ENCODE assay signal across 19 cellular contexts in genomic region chr11:107218123-107219084, GRCh38.
A peak's percentile ranks its signal among the peaks of the same experiment; 100 is the strongest.
DNase-seq lines count a peak whose midpoint lies in the region; ATAC-seq and TF ChIP-seq lines count a peak whose summit lies in the region.
"Had no signal": no experiment of that assay in that cellular context is flagged by ENCODE, and none has a peak within 500 bp of the region (broad histone marks: within the 10 kb centered on the region; RNA-seq: fewer than 3 reads in every experiment).

No MANE protein-coding gene starts in this region.

- H3K79me2 ChIP-seq in GM23248 (ENCODE audit: insufficient read depth) (no peaks in the 10 kb centered on the region), PC-9 (ENCODE audit: low read depth) (no peaks in the 10 kb centered on the region)

- no peaks in the 10 kb centered on the region for H3K27me3 ChIP-seq in GM23248 (replicated peaks; ENCODE audit: insufficient read depth)
- no peaks in the 10 kb centered on the region for H3K27me3 ChIP-seq in PC-9 (ENCODE audit: insufficient read depth, low read depth)
- H3K27me3 ChIP-seq in CD4-positive, alpha-beta T cell (ENCODE audit: control insufficient read depth, insufficient read depth, low read length) = no peaks in the 10 kb centered on the region
- H3K27me3 ChIP-seq in prostate gland (replicated peaks; ENCODE audit: insufficient read depth) = no peaks in the 10 kb centered on the region
- H3K27me3 ChIP-seq: SJCRH30 had no signal

- H3K4me2 ChIP-seq in GM23248 (ENCODE audit: unreplicated experiment) (no peak overlapping the region), PC-9 (no peak overlapping the region)
- H3K4me2 ChIP-seq: GM23338 had no signal

- H3K4me1 ChIP-seq in GM23248 (ENCODE audit: insufficient read depth) (no peaks in the 10 kb centered on the region), PC-9 (replicated peaks; ENCODE audit: insufficient read depth) (no peaks in the 10 kb centered on the region), prostate gland (replicated peaks) (no peaks in the 10 kb centered on the region)

- H3K27ac Mint-ChIP-seq in CD4-positive, alpha-beta T cell = no peak overlapping the region
- no peak overlapping the region for H3K27ac Mint-ChIP-seq in Calu3 (ENCODE audit: unreplicated experiment)
- H3K27ac Mint-ChIP-seq: GM23338 had no signal

- H3K9me3 Mint-ChIP-seq in CD4-positive, alpha-beta T cell = no peaks in the 10 kb centered on the region
- H3K9me3 Mint-ChIP-seq in Calu3 (ENCODE audit: low read depth, unreplicated experiment) = no peaks in the 10 kb centered on the region
- H3K9me3 Mint-ChIP-seq: GM23338 had no signal

- H2AFZ ChIP-seq in GM23248 = no peak overlapping the region
- peak overlapping the region; percentile 54 for H2AFZ ChIP-seq in PC-9
- H2AFZ ChIP-seq: GM23338 had no signal

- H3K36me3 Mint-ChIP-seq in CD4-positive, alpha-beta T cell (ENCODE audit: low read depth) = no peaks in the 10 kb centered on the region
- no peaks in the 10 kb centered on the region for H3K36me3 Mint-ChIP-seq in Calu3 (ENCODE audit: insufficient read depth, unreplicated experiment)

- BruUV-seq in PC-9 (replicated peaks; lab: Mats Ljungman, UMichigan) (no TSS peak), Calu3 (replicated peaks; lab: Mats Ljungman, UMichigan) (no TSS peak)

- H3K9ac ChIP-seq in GM23248 = no peak overlapping the region

- intact Hi-C loops in PC-9 (cut with micrococcal nuclease; ENCODE audit: unreplicated experiment) = no loop called here
- intact Hi-C loops in CD4-positive, alpha-beta T cell (cut with DNase I, micrococcal nuclease) = no loop called here
- intact Hi-C loops in prostate gland (cut with DNase I) = no loop called here
- intact Hi-C loops in Calu3 (cut with micrococcal nuclease; ENCODE audit: unreplicated experiment) = no loop called here

- TF ChIP-seq POLR2A in prostate gland (IDR thresholded peaks at IDR 0.05) = no peak

- TF ChIP-seq CTCF in PC-9 (conservative IDR thresholded peaks at IDR 0.05) = no peak
- TF ChIP-seq CTCF in CD4-positive, alpha-beta T cell (IDR thresholded peaks at IDR 0.05) = no peak
- TF ChIP-seq CTCF in prostate gland (IDR thresholded peaks at IDR 0.05) = no peak
- no peak for TF ChIP-seq CTCF in Calu3 (IDR thresholded peaks at IDR 0.05; ENCODE audit: unreplicated experiment)

- DNase-seq in NCI-H1417 (lab: John Stamatoyannopoulos, UW) (peak in 2 of 3 experiments; percentile 29 to 67), NCI-H1417 treated with DMSO at 0.1 percent for 48 hours (lab: John Stamatoyannopoulos, UW) (no peak), GM23248 (peak; percentile 1), PC-9 (no peak), iPS-NIHi11 (ENCODE audit: low spot score) (peak; percentile 12), prostate gland (ENCODE audit: low spot score) (no peak), Calu3 (no peak)
- no peak for DNase-seq in CD4-positive, alpha-beta T cell
- DNase-seq: C1 segment of cervical spinal cord, DMS79 treated with DMSO at 0.1 percent for 48 hours, GDM1, MM.1S, NCI-H2029 treated with DMSO at 0.1 percent for 48 hours, NCI-H226, OCI-M1, SW 1271 had no signal

- no peak for ATAC-seq in CD4-positive, alpha-beta T cell (ENCODE audit: poor library complexity)
- ATAC-seq: GM23338 had no signal

- in situ Hi-C loops in GM23248 (cut with MboI) = no loop called here

- H3K4me3 ChIP-seq in GM23248 (no peak overlapping the region), PC-9 (no peak overlapping the region), prostate gland (no peak overlapping the region)
- H3K4me3 ChIP-seq: GM23338, SJCRH30 had no signal

- CTCF ChIA-PET in PC-9 (lab: Charles Lee) = no interaction called here
- CTCF ChIA-PET in CD4-positive, alpha-beta T cell (lab: Charles Lee) = no interaction called here
- CTCF ChIA-PET in Calu3 (lab: Charles Lee) = no interaction called here

- POLR2A ChIA-PET in PC-9 (lab: Charles Lee; ENCODE audit: unreplicated experiment) = no interaction called here
- POLR2A ChIA-PET in CD4-positive, alpha-beta T cell (lab: Charles Lee) = no interaction called here

- H4K20me1 ChIP-seq in GM23248 (ENCODE audit: insufficient read depth) = no peaks in the 10 kb centered on the region
- no peaks in the 10 kb centered on the region for H4K20me1 ChIP-seq in PC-9 (ENCODE audit: insufficient read depth)

- no peaks in the 10 kb centered on the region for H3K4me1 Mint-ChIP-seq in CD4-positive, alpha-beta T cell (ENCODE audit: low read depth)
- no peaks in the 10 kb centered on the region for H3K4me1 Mint-ChIP-seq in Calu3 (ENCODE audit: low read depth, unreplicated experiment)

- H3K9me3 ChIP-seq in GM23248 (ENCODE audit: low read depth) = no peaks in the 10 kb centered on the region
- H3K9me3 ChIP-seq in PC-9 (ENCODE audit: insufficient read depth, low read depth) = no peaks in the 10 kb centered on the region
- no peaks in the 10 kb centered on the region for H3K9me3 ChIP-seq in CD4-positive, alpha-beta T cell (ENCODE audit: control insufficient read depth, low read length)
- H3K9me3 ChIP-seq in prostate gland = no peaks in the 10 kb centered on the region
- H3K9me3 ChIP-seq: SJCRH30 had no signal

- H3K4me3 Mint-ChIP-seq in CD4-positive, alpha-beta T cell = no peak overlapping the region
- H3K4me3 Mint-ChIP-seq in Calu3 (ENCODE audit: low read depth, unreplicated experiment) = no peak overlapping the region
- H3K4me3 Mint-ChIP-seq: GM23338 had no signal

- no peaks in the 10 kb centered on the region for H3K27me3 Mint-ChIP-seq in CD4-positive, alpha-beta T cell
- H3K27me3 Mint-ChIP-seq in Calu3 (ENCODE audit: unreplicated experiment) = no peaks in the 10 kb centered on the region

- H3K36me3 ChIP-seq in GM23248 (ENCODE audit: low read depth) = no peaks in the 10 kb centered on the region
- no peaks in the 10 kb centered on the region for H3K36me3 ChIP-seq in PC-9 (ENCODE audit: low read depth)
- no peaks in the 10 kb centered on the region for H3K36me3 ChIP-seq in prostate gland
- H3K36me3 ChIP-seq: SJCRH30 had no signal

- H3F3A ChIP-seq in GM23248 (ENCODE audit: insufficient read depth) (no peaks in the 10 kb centered on the region), PC-9 (ENCODE audit: insufficient read depth, low read depth) (no peaks in the 10 kb centered on the region)

- no peak overlapping the region for H3K27ac ChIP-seq in GM23248
- no peak overlapping the region for H3K27ac ChIP-seq in PC-9
- no peak overlapping the region for H3K27ac ChIP-seq in CD4-positive, alpha-beta T cell (ENCODE audit: low read depth, low read length)
- H3K27ac ChIP-seq in prostate gland = no peak overlapping the region
- H3K27ac ChIP-seq: RWPE1, SJCRH30 had no signal

- H3K9me2 ChIP-seq in GM23248 (ENCODE audit: insufficient read depth) = no peaks in the 10 kb centered on the region
- no peaks in the 10 kb centered on the region for H3K9me2 ChIP-seq in PC-9 (ENCODE audit: insufficient read depth)

- 8 to 13% methylated on average over 10 of the region's 10 CpGs for WGBS in GM23248 (ENCODE audit: low coverage in 1 of 2, low lambda C conversion rate in 2 of 2, missing lambda C conversion rate in 2 of 2), 2 experiments
- 32% methylated on average over 10 of the region's 10 CpGs for WGBS in prostate gland

Comparison
In these comparisons a context has a peak if more than half of its experiments do, and no peak if none do; other contexts are left out.
1. DNase-seq: peak in NCI-H1417 (2 of 3), GM23248 (single experiment) and iPS-NIHi11 (single experiment); none in NCI-H1417 treated with DMSO at 0.1 percent for 48 hours (single experiment), PC-9 (0 of 2), CD4-positive, alpha-beta T cell (0 of 10), prostate gland (single experiment) and Calu3 (single experiment).